ENCODE assay signal across 15 cellular contexts in the genomic region with DNA sequence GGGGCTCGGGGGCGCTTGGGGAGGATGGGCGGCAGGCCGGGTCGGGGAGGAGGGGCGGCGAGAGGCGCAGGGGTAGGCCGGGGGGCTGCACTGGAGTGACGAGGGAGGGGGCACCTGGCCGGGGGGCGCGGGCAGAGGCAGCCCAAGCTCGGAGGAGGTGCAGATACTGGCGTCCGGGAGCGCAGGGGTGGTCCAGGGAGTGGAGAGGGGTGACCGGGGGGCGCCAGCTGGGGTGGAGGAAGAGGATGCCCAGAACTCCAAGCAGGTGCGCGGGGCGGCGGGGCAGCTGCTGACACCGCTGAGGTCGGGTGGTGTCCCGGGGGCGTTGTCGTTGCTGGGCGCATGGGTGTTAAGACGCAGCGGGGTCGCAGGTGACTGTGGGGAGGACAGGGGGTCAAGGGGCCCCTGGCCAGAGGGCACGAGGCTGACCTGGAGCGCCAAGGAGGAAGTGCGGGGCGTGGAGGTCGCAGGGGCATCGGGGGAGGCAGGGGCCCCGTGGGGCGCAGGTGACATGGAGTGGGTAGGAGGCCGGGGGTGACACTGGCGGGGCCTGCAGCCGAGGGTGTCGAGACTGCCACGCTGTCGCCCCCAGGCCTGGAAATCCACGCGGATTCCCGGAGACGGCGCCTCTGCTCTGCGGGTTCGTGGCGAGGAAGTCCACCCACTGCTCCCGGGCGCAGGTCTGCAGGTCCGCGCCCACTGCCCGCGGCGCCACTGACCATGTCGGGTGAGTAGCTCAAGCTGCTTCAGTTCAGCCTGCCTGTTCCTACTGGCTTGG. TPM values are rescaled to one million over a fixed set of nuclear protein-coding genes. Genes with fewer than 3 reads are reported as not detected.
DNase-seq lines count a peak whose midpoint lies in the region; ATAC-seq, FAIRE-seq and TF ChIP-seq lines count a peak whose summit lies in the region.
"Had no signal": no experiment of that assay in that cellular context is flagged by ENCODE, and none has a peak within 500 bp of the region (broad histone marks: within the 10 kb centered on the region; RNA-seq: fewer than 3 reads in every experiment).

No MANE protein-coding gene starts in this region.

- POLR2A ChIA-PET in A549 (lab: Yijun Ruan, JAX) = no interaction called here

- H3K27ac ChIP-seq in A549 = peak overlapping the region; percentile 75 to 93
- H3K27ac ChIP-seq: foreskin keratinocyte had no signal

- no peaks in the 10 kb centered on the region for H3K9me3 ChIP-seq in A549
- peaks cover 8% of the 10 kb centered on the region for H3K9me3 ChIP-seq in neuron (ENCODE audit: low read length)

- CTCF ChIA-PET in A549 (lab: Yijun Ruan, JAX) = interaction anchor here (1.0 kb wide), 1 partner anchor 11 kb away, joined by 3 read pairs; no protein-coding TSS in a partner anchor

- H2AFZ ChIP-seq in neuron (ENCODE audit: low read depth, low read length) = no peak overlapping the region

- H3K36me3 ChIP-seq in neuron (ENCODE audit: insufficient read depth, low read length) = peaks cover 17% of the 10 kb centered on the region

- peak overlapping the region; percentile 69 for H3K4me3 ChIP-seq in A549
- peak overlapping the region; percentile 48 for H3K4me3 ChIP-seq in LNCaP clone FGC (ENCODE audit: low read depth, low read length)
- peak overlapping the region; percentile 61 for H3K4me3 ChIP-seq in fibroblast of the aortic adventitia (ENCODE audit: low read depth, low read length)
- peak overlapping the region; percentile 63 for H3K4me3 ChIP-seq in neuron (ENCODE audit: low read length)

- no peak for TF ChIP-seq EP300 in A549 (IDR thresholded peaks at IDR 0.05)

- DNase-seq in A549 (ENCODE audit: low read depth in 1 of 2, low spot score in 1 of 2) = no peak
- DNase-seq in LNCaP clone FGC (ENCODE audit: low read depth) = no peak
- no peak for DNase-seq in fibroblast of the aortic adventitia (ENCODE audit: low read depth)
- no peak for DNase-seq in EL
- no peak for DNase-seq in urothelium cell line (ENCODE audit: low spot score)
- DNase-seq in NCI-H1417 treated with DMSO at 0.1 percent for 48 hours (lab: John Stamatoyannopoulos, UW) = no peak
- DNase-seq: activated T-cell treated with anti-CD3 and anti-CD28 coated beads, Interleukin-2, amount 50 U/mL, for 1 hour; CD4-positive, alpha-beta memory T cell; foreskin keratinocyte; midbrain; NCI-H1694 treated with DMSO at 0.1 percent for 48 hours; T1000 had no signal

- no peak for TF ChIP-seq POLR2A in A549 (IDR thresholded peaks at IDR 0.05; ENCODE audit: low read length)

- no peaks in the 10 kb centered on the region for H3K27me3 ChIP-seq in neuron (ENCODE audit: insufficient read depth, low read length)

- no peak for TF ChIP-seq CTCF in A549 (IDR thresholded peaks at IDR 0.05)
- TF ChIP-seq CTCF in LNCaP clone FGC (IDR thresholded peaks at IDR 0.05; ENCODE audit: control insufficient read depth, extremely low read depth, insufficient read depth) = no peak
- no peak for TF ChIP-seq CTCF in fibroblast of the aortic adventitia (IDR thresholded peaks at IDR 0.05; ENCODE audit: insufficient read depth, low read length)

- no peak for ATAC-seq in A549
- ATAC-seq in HG02623 (IDR thresholded peaks at IDR 0.05; ENCODE audit: unreplicated experiment) = no peak
- ATAC-seq: foreskin keratinocyte had no signal

- peak overlapping the region; percentile 71 for H3K4me2 ChIP-seq in A549

- no peak for TF ChIP-seq RAD21 in A549 (conservative IDR thresholded peaks at IDR 0.05 in 1 of 2, IDR thresholded peaks at IDR 0.05 in 1 of 2)

- WGBS in A549 (ENCODE audit: missing lambda C conversion rate) = 95% methylated on average over 17 of the region's 62 CpGs

- H3K4me1 ChIP-seq in A549 = no peaks in the 10 kb centered on the region; the same call in 2 of the 3 replicates
- peaks cover 19% of the 10 kb centered on the region for H3K4me1 ChIP-seq in neuron (ENCODE audit: insufficient read depth, low read length)
- H3K4me1 ChIP-seq: foreskin keratinocyte had no signal

- FAIRE-seq in A549 (lab: Jason Lieb, UNC) (no peak), urothelium cell line (lab: Jason Lieb, UNC) (no peak)

TF ChIP-seq in A549, 52 proteins besides CTCF, POLR2A, EP300 and RAD21:
- TF ChIP-seq CEBPB (IDR thresholded peaks at IDR 0.05) = no peak
- TF ChIP-seq EHMT2 (IDR thresholded peaks at IDR 0.05; ENCODE audit: low read depth) = no peak
- TF ChIP-seq, protein P1, sequence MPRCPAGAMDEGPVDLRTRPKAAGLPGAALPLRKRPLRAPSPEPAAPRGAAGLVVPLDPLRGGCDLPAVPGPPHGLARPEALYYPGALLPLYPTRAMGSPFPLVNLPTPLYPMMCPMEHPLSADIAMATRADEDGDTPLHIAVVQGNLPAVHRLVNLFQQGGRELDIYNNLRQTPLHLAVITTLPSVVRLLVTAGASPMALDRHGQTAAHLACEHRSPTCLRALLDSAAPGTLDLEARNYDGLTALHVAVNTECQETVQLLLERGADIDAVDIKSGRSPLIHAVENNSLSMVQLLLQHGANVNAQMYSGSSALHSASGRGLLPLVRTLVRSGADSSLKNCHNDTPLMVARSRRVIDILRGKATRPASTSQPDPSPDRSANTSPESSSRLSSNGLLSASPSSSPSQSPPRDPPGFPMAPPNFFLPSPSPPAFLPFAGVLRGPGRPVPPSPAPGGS (IDR thresholded peaks at IDR 0.05) = no peak
- no peak for TF ChIP-seq CHD2 (IDR thresholded peaks at IDR 0.05; ENCODE audit: low read length, partially characterized antibody)

RNA-seq across cellular contexts. Expression of a gene that starts 0.9 kb away (rescaled TPM):
- polyA plus RNA-seq in A549 (2011; rRNA removed) = 14.1 and 14.3 TPM in 2 replicates
- polyA plus RNA-seq in A549 (2012; cell fraction: cytosol; rRNA removed) = 6.8 and 10.2 TPM in 2 replicates
- 6.9 and 8.6 TPM in 2 replicates for polyA plus RNA-seq in A549 (2012; cell fraction: nucleus; rRNA removed)
- polyA plus RNA-seq in A549 (2017; fragmentation: RNase III; extraction: RNeasy Plus Mini Kit Qiagen cat#74134 plus additional on column Dnase treatment) = 11.0 to 13.6 TPM (median 12.7 TPM) in 3 replicates
- 27.1 and 33.3 TPM in 2 replicates for polyA minus RNA-seq in A549 (2011; rRNA and poly(A)+ RNA removed)
- 1.1 and 4.3 TPM in 2 replicates for total RNA-seq in fibroblast of the aortic adventitia (ENCODE audit: low replicate concordance)
- total RNA-seq: CD4-positive, alpha-beta memory T cell; OCI-LY7 had no signal
- polyA plus RNA-seq: CD4-positive, alpha-beta memory T cell; foreskin keratinocyte had no signal
